8 cellular contexts compared by ENCODE assay signal in genomic region chr11:62552931-62553838, GRCh38. TPM values are rescaled to one million over a fixed set of nuclear protein-coding genes. Genes with fewer than 3 reads are reported as not detected.
A peak's percentile ranks its signal among the peaks of the same experiment; 100 is the strongest.
DNase-seq lines count a peak whose midpoint lies in the region; ATAC-seq and TF ChIP-seq lines count a peak whose summit lies in the region.

No MANE protein-coding gene starts in this region.

- H3K9me3 ChIP-seq in ES-I3 (ENCODE audit: control insufficient read depth, insufficient read depth, low read length): no peaks in the 10 kb centered on the region
- no peaks in the 10 kb centered on the region for H3K9me3 ChIP-seq in neuronal stem cell (replicated peaks in 1 of 2; ENCODE audit: control insufficient read depth in 2 of 2, insufficient read depth in 1 of 2, low read depth in 1 of 2, low read length in 2 of 2)

- peaks cover 45% of the 10 kb centered on the region for H3K4me1 ChIP-seq in ES-I3 (ENCODE audit: insufficient read depth, low read length)
- H3K4me1 ChIP-seq in neuronal stem cell (ENCODE audit: control insufficient read depth in 2 of 2, insufficient read depth in 1 of 2, low read depth in 1 of 2, low read length in 2 of 2): peaks cover 43 to 45% of the 10 kb centered on the region in 2 donors

- DNase-seq in NOMO-1 (lab: John Stamatoyannopoulos, UW; ENCODE audit: unreplicated experiment in 2 of 2) (peak; percentile 73 to 89), fibroblast of the aortic adventitia (ENCODE audit: low read depth) (peak; percentile 96), neuronal stem cell (ENCODE audit: low spot score) (no peak), NCI-H345 (lab: John Stamatoyannopoulos, UW) (no peak)
- DNase-seq in NK-92 treated with Interleukin-12 subunit alpha and Interleukin-12 subunit beta, amount 100 ng/mL, for 24 hours (lab: John Stamatoyannopoulos, UW): no peak

- H3K4me3 Mint-ChIP-seq in activated T-helper 17 cell treated with anti-CD3 and anti-CD28 coated beads, Interleukin-2, amount 50 U/mL, for 72 hours: peak overlapping the region; percentile 92

- no peaks in the 10 kb centered on the region for H3K27me3 Mint-ChIP-seq in activated T-helper 17 cell treated with anti-CD3 and anti-CD28 coated beads, Interleukin-2, amount 50 U/mL, for 72 hours

- TF ChIP-seq CTCF in fibroblast of the aortic adventitia (IDR thresholded peaks at IDR 0.05; ENCODE audit: insufficient read depth, low read length): no peak

- WGBS in neuronal stem cell (ENCODE audit: extremely low coverage in 2 of 2, insufficient read length in 2 of 2, insufficient replicate concordance in 1 of 2), 2 donors: no CpG with 5 or more reads among the region's 16 CpGs

- no peak overlapping the region for H3K14ac ChIP-seq in neuronal stem cell (ENCODE audit: low read length)

- peak; percentile 34 for ATAC-seq in activated T-helper 17 cell treated with anti-CD3 and anti-CD28 coated beads, Interleukin-2, amount 50 U/mL, for 72 hours (replicated peaks)
- ATAC-seq in HG03175 (IDR thresholded peaks at IDR 0.05; ENCODE audit: unreplicated experiment): no peak

- peak overlapping the region; percentile 45 for H4K8ac ChIP-seq in neuronal stem cell (ENCODE audit: low read depth, low read length)

- peak overlapping the region; percentile 83 for H2AFZ ChIP-seq in neuronal stem cell (ENCODE audit: low read length)

- H3K79me1 ChIP-seq in neuronal stem cell (ENCODE audit: low read depth, low read length): no peaks in the 10 kb centered on the region

- H3K9ac ChIP-seq in ES-I3 (ENCODE audit: low read depth, low read length) (peak overlapping the region; percentile 33), neuronal stem cell (ENCODE audit: low read depth, low read length, poor library complexity) (peak overlapping the region; percentile 38)

- H3K36me3 ChIP-seq in ES-I3 (ENCODE audit: insufficient read depth, low read length) (peaks cover 1% of the 10 kb centered on the region; the same call in 1 of the 2 replicates), neuronal stem cell (replicated peaks in 1 of 2; ENCODE audit: control insufficient read depth in 2 of 2, insufficient read depth in 2 of 2, low read length in 2 of 2) (peaks cover 9 to 21% of the 10 kb centered on the region in 2 donors)

- H2BK12ac ChIP-seq in neuronal stem cell (ENCODE audit: low read length): peak overlapping the region; percentile 96

- H2BK120ac ChIP-seq in neuronal stem cell (ENCODE audit: low read depth, low read length): peak overlapping the region; percentile 21

- no peak overlapping the region for H3K23ac ChIP-seq in neuronal stem cell (ENCODE audit: low read depth, low read length, poor library complexity)

- peak overlapping the region; percentile 4 for H3K4ac ChIP-seq in neuronal stem cell (ENCODE audit: low read length)

- peak overlapping the region; percentile 88 for H3K27ac ChIP-seq in neuronal stem cell (replicated peaks; ENCODE audit: low read length)

- H2AK5ac ChIP-seq in neuronal stem cell (ENCODE audit: low read depth, low read length): peak overlapping the region; percentile 27

- H3K4me3 ChIP-seq in fibroblast of the aortic adventitia (ENCODE audit: low read depth, low read length) (peak overlapping the region; percentile 57), neuronal stem cell (ENCODE audit: low read length in 2 of 2) (no peak overlapping the region)

- peaks cover 67% of the 10 kb centered on the region for H3K4me1 Mint-ChIP-seq in activated T-helper 17 cell treated with anti-CD3 and anti-CD28 coated beads, Interleukin-2, amount 50 U/mL, for 72 hours

- peak overlapping the region; percentile 37 for H3K4me2 ChIP-seq in neuronal stem cell (ENCODE audit: insufficient read depth, low read length, poor library complexity, severe bottlenecking)

- peak overlapping the region; percentile 66 for H2BK5ac ChIP-seq in neuronal stem cell (ENCODE audit: low read length)

- H2BK15ac ChIP-seq in neuronal stem cell (ENCODE audit: low read length): peak overlapping the region; percentile 66

- H3K36me3 Mint-ChIP-seq in activated T-helper 17 cell treated with anti-CD3 and anti-CD28 coated beads, Interleukin-2, amount 50 U/mL, for 72 hours (ENCODE audit: low read depth): peaks cover 62% of the 10 kb centered on the region

- H3K27me3 ChIP-seq in neuronal stem cell (ENCODE audit: control insufficient read depth in 3 of 3, insufficient read depth in 3 of 3, low read depth in 1 of 3, low read length in 3 of 3): peaks cover 0 to 10% (median 0%) of the 10 kb centered on the region in 3 experiments

- no peak overlapping the region for H4K91ac ChIP-seq in neuronal stem cell (ENCODE audit: low read depth, low read length, poor library complexity)

- no peaks in the 10 kb centered on the region for H3K9me3 Mint-ChIP-seq in activated T-helper 17 cell treated with anti-CD3 and anti-CD28 coated beads, Interleukin-2, amount 50 U/mL, for 72 hours

- peak overlapping the region; percentile 93 for H3K18ac ChIP-seq in neuronal stem cell (ENCODE audit: low read length)

- peak overlapping the region; percentile 99 for H3K27ac Mint-ChIP-seq in activated T-helper 17 cell treated with anti-CD3 and anti-CD28 coated beads, Interleukin-2, amount 50 U/mL, for 72 hours

RNA-seq across cellular contexts. Expression of gene AHNAK, which starts 6.6 kb away (rescaled TPM):
- total RNA-seq in activated T-helper 17 cell treated with anti-CD3 and anti-CD28 coated beads, Interleukin-2, amount 50 U/mL, for 72 hours: 100 to 1,000 TPM; 155 to 336 TPM
- total RNA-seq in fibroblast of the aortic adventitia (ENCODE audit: low replicate concordance): 737 and 1,851 TPM in 2 replicates
- 6.4 TPM for polyA plus RNA-seq in neuronal stem cell (2013, experiment 1 of 2)
- polyA plus RNA-seq in neuronal stem cell (2013, experiment 2 of 2): 6.9 TPM

RNA-seq across cellular contexts. Expression of gene EEF1G, which starts 20.5 kb away (rescaled TPM):
- total RNA-seq in activated T-helper 17 cell treated with anti-CD3 and anti-CD28 coated beads, Interleukin-2, amount 50 U/mL, for 72 hours: 1,000 to 10,000 TPM; 1,690 to 1,865 TPM
- 1,443 and 1,493 TPM in 2 replicates for total RNA-seq in fibroblast of the aortic adventitia (ENCODE audit: low replicate concordance)
- 2,514 TPM for polyA plus RNA-seq in neuronal stem cell (2013, experiment 1 of 2)
- 2,457 TPM for polyA plus RNA-seq in neuronal stem cell (2013, experiment 2 of 2)

RNA-seq across cellular contexts. Expression of gene TUT1, which starts 38.1 kb away (rescaled TPM):
- 10 to 100 TPM; 23.8 to 25.7 TPM for total RNA-seq in activated T-helper 17 cell treated with anti-CD3 and anti-CD28 coated beads, Interleukin-2, amount 50 U/mL, for 72 hours
- 4.5 and 9.4 TPM in 2 replicates for total RNA-seq in fibroblast of the aortic adventitia (ENCODE audit: low replicate concordance)
- 14.3 TPM for polyA plus RNA-seq in neuronal stem cell (2013, experiment 1 of 2)
- polyA plus RNA-seq in neuronal stem cell (2013, experiment 2 of 2): 14.6 TPM

RNA-seq across cellular contexts. Expression of gene MTA2, which starts 48.5 kb away (rescaled TPM):
- total RNA-seq in activated T-helper 17 cell treated with anti-CD3 and anti-CD28 coated beads, Interleukin-2, amount 50 U/mL, for 72 hours: 100 to 1,000 TPM; 142 to 198 TPM
- total RNA-seq in fibroblast of the aortic adventitia (ENCODE audit: low replicate concordance): 46.2 and 110 TPM in 2 replicates
- 61.4 TPM for polyA plus RNA-seq in neuronal stem cell (2013, experiment 1 of 2)
- polyA plus RNA-seq in neuronal stem cell (2013, experiment 2 of 2): 60.5 TPM

RNA-seq across cellular contexts. Expression of gene EML3, which starts 59.4 kb away (rescaled TPM):
- total RNA-seq in activated T-helper 17 cell treated with anti-CD3 and anti-CD28 coated beads, Interleukin-2, amount 50 U/mL, for 72 hours: 100 to 1,000 TPM; 122 to 130 TPM
- total RNA-seq in fibroblast of the aortic adventitia (ENCODE audit: low replicate concordance): 22.3 and 61.7 TPM in 2 replicates
- 22.2 TPM for polyA plus RNA-seq in neuronal stem cell (2013, experiment 1 of 2)
- 21.7 TPM for polyA plus RNA-seq in neuronal stem cell (2013, experiment 2 of 2)

Comparison
In these comparisons a context has a peak if more than half of its experiments do, and no peak if none do; other contexts are left out.
1. DNase-seq: peak in NOMO-1 (2 of 2) and fibroblast of the aortic adventitia (single experiment); none in neuronal stem cell (single experiment), NCI-H345 (single experiment) and NK-92 treated with Interleukin-12 subunit alpha and Interleukin-12 subunit beta, amount 100 ng/mL, for 24 hours (single experiment).